11 cellular contexts compared by ENCODE assay signal in the genomic region with DNA sequence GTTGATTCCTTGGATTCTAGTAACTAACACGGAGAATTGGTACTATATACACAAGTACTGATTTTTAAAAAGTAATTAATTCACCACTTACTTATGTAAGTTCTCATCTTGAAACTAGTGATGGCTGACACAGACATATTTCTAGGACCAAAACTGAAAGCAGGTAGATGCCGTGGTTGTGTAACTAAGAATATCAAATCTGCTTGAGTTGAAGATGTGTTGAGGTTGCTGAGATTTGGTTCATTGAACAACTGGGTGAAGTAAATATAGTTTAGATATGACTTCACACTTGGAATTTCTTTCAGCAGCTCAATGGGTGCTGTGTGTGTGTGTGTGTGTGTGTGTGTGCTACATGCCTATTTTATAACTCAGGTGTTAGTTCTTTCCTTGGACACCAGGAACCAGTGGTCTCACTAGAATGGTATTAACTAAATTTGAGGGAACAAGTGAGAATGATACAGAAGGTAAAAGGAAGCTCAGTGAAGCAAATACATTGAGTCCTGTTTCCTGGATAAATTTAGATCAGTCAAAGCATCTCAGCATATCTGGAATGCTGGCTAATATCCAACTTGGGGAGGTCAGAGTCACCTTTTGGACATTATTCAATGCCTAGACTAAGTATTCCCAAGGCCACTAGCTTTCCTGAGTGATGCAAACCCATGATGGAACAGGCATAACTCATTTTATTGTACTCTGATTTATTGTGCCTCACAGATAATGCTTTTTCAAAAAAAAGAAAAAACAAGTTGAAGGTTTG.
A peak's percentile ranks its signal among the peaks of the same experiment; 100 is the strongest.
DNase-seq lines count a peak whose midpoint lies in the region; ATAC-seq lines count a peak whose summit lies in the region.
"Had no signal": no experiment of that assay in that cellular context is flagged by ENCODE, and none has a peak within 500 bp of the region (broad histone marks: within the 10 kb centered on the region; RNA-seq: fewer than 3 reads in every experiment).

No MANE protein-coding gene starts in this region.

- ATAC-seq in GM18867 (IDR thresholded peaks at IDR 0.05; ENCODE audit: unreplicated experiment) (peak; percentile 96), GM21619 (IDR thresholded peaks at IDR 0.05; ENCODE audit: unreplicated experiment) (peak; percentile 91), HG03432 (IDR thresholded peaks at IDR 0.05; ENCODE audit: unreplicated experiment) (peak; percentile 99)

- DNase-seq in lung microvascular endothelial cell (ENCODE audit: low read depth in 2 of 2), result peak; percentile 37 to 72
- DNase-seq in NCI-H2171 (lab: John Stamatoyannopoulos, UW), result no peak
- DNase-seq in NCI-H2196 (lab: John Stamatoyannopoulos, UW; ENCODE audit: unreplicated experiment), result no peak
- no peak for DNase-seq in SIG-M5 (lab: John Stamatoyannopoulos, UW)
- DNase-seq in hippocampal formation (lab: John Stamatoyannopoulos, UW), result no peak
- DNase-seq: head of caudate nucleus, Kasumi-1, T1000 had no signal

Comparison
In these comparisons a context has a peak if more than half of its experiments do, and no peak if none do; other contexts are left out.
1. DNase-seq: peak in lung microvascular endothelial cell (2 of 2); none in NCI-H2171 (single experiment), NCI-H2196 (single experiment), SIG-M5 (single experiment) and hippocampal formation (0 of 2).
2. Peak in every context shown above with its lines, with median percentiles within 50 percentile points of each other: ATAC-seq.